Comparison of ENCODE assay signal across 34 cellular contexts in the genomic region with DNA sequence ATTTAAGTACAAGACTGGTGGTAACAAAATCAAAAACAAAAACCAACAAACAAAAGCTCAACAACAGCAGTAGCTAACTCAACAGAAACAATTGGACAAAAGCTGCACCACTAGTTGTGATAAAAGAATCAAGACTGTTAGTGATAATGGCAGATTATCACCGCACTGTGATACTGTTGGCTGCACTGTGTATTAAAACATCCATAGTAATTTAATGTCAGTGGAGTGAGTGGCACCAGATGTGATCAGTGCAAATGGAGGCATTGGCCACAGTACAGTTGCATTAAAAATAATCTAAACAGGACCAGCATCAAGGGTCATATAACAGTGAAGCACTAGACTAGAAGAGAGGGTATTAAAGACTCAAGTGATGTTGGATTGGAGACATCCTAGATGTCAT.
"Had no signal": no experiment of that assay in that cellular context is flagged by ENCODE, and none has a peak within 500 bp of the region (broad histone marks: within the 10 kb centered on the region; RNA-seq: fewer than 3 reads in every experiment).

No MANE protein-coding gene starts in this region.

- ATAC-seq: activated CD8-positive, alpha-beta memory T cell treated with anti-CD3 and anti-CD28 coated beads, Interleukin-2, amount 10 ng/mL, durations not matched to agents 7 days and 5 days; activated CD8-positive, alpha-beta T cell treated with anti-CD3 and anti-CD28 coated beads for 36 hours; activated naive CD8-positive, alpha-beta T cell treated with anti-CD3 and anti-CD28 coated beads, Interleukin-2, amount 50 U/mL, for 24 hours had no signal

- H3K27me3 ChIP-seq: ascending aorta, cardiac muscle cell had no signal

- H3K27ac Mint-ChIP-seq: activated B cell treated with CpG ODN at 0.5 μM for 24 hours; activated CD4-positive, alpha-beta memory T cell treated with anti-CD3 and anti-CD28 coated beads for 36 hours; activated CD4-positive, alpha-beta T cell treated with anti-CD3 and anti-CD28 coated beads, Interleukin-2, amount 10 ng/mL, durations not matched to agents 24 days and 14 days; activated CD8-positive, alpha-beta memory T cell treated with anti-CD3 and anti-CD28 coated beads, Interleukin-2, amount 10 ng/mL, durations not matched to agents 7 days and 5 days; activated CD8-positive, alpha-beta T cell treated with anti-CD3 and anti-CD28 coated beads for 36 hours; activated naive CD4-positive, alpha-beta T cell treated with anti-CD3 and anti-CD28 coated beads, Interleukin-2, amount 10 ng/mL, durations not matched to agents 7 days and 5 days; activated naive CD4-positive, alpha-beta T cell treated with anti-CD3 and anti-CD28 coated beads, Interleukin-2, amount 50 U/mL, for 24 hours; activated naive CD8-positive, alpha-beta T cell; activated naive CD8-positive, alpha-beta T cell treated with anti-CD3 and anti-CD28 coated beads, Interleukin-2, amount 10 ng/mL, durations not matched to agents 7 days and 5 days; activated naive CD8-positive, alpha-beta T cell treated with anti-CD3 and anti-CD28 coated beads, Interleukin-2, amount 50 U/mL, for 24 hours; activated T-cell treated with anti-CD3 and anti-CD28 coated beads, Interleukin-2, amount 50 U/mL, for 24 hours; activated T-helper 2 cell treated with anti-CD3 and anti-CD28 coated beads, Interferon-gamma antibody, Interleukin-2, Interleukin-4, amounts not matched to agents 10 μg/mL and 5 μg/mL and 100 μg/mL, durations not matched to agents 14 hours and 24 hours and 36 hours; brain; T-helper 1 cell treated with Interleukin-12 subunit alpha and Interleukin-12 subunit beta and Interleukin-4 antibody, amounts not matched to agents 30 μg/mL and 1 μg/mL, for 36 hours; T-helper 2 cell treated with Interferon-gamma antibody and Interleukin-4, amounts not matched to agents 5 μg/mL and 100 μg/mL, for 36 hours had no signal

- DNase-seq: activated B cell treated with CpG ODN at 0.5 μM for 24 hours; activated CD4-positive, alpha-beta memory T cell treated with anti-CD3 and anti-CD28 coated beads for 36 hours; activated CD4-positive, alpha-beta T cell treated with anti-CD3 and anti-CD28 coated beads for 4 hours; activated CD4-positive, alpha-beta T cell treated with anti-CD3 and anti-CD28 coated beads, Interleukin-2, amount 10 ng/mL, durations not matched to agents 24 days and 14 days; activated CD4-positive, alpha-beta T cell treated with anti-CD3 and anti-CD28 coated beads, Interleukin-2, amount 50 U/mL, for 1 hour; activated CD4-positive, alpha-beta T cell treated with anti-CD3 and anti-CD28 coated beads, Interleukin-2, amount 50 U/mL, for 4 hours; activated CD4-positive, CD25-positive, alpha-beta regulatory T cell treated with anti-CD3 and anti-CD28 coated beads, Interleukin-2, amount 50 U/mL, for 72 hours; activated CD8-positive, alpha-beta memory T cell treated with anti-CD3 and anti-CD28 coated beads for 24 hours; activated CD8-positive, alpha-beta memory T cell treated with anti-CD3 and anti-CD28 coated beads, Interleukin-2, amount 10 ng/mL, durations not matched to agents 7 days and 5 days; activated CD8-positive, alpha-beta memory T cell treated with anti-CD3 and anti-CD28 coated beads, Interleukin-2, amount 50 U/mL, for 48 hours; activated CD8-positive, alpha-beta T cell treated with anti-CD3 and anti-CD28 coated beads for 36 hours; activated effector memory CD4-positive, alpha-beta T cell treated with Interleukin-2 at 50 U/mL for 16 hours; activated gamma-delta T cell; activated naive CD4-positive, alpha-beta T cell treated with anti-CD3 and anti-CD28 coated beads, Interleukin-2, amount 10 ng/mL, durations not matched to agents 7 days and 5 days; activated naive CD4-positive, alpha-beta T cell treated with Interleukin-2 at 50 U/mL for 16 hours; activated naive CD8-positive, alpha-beta T cell treated with anti-CD3 and anti-CD28 coated beads, Interleukin-2, amount 10 ng/mL, durations not matched to agents 7 days and 5 days; activated naive CD8-positive, alpha-beta T cell treated with anti-CD3 and anti-CD28 coated beads, Interleukin-2, amount 50 U/mL, for 24 hours; activated T-cell treated with anti-CD3 and anti-CD28 coated beads, Interleukin-2, amount 50 U/mL, for 24 hours; activated T-cell treated with anti-CD3 and anti-CD28 coated beads, Interleukin-2, amount 50 U/mL, for 48 hours; amygdala; anterior cingulate cortex; central memory CD4-positive, alpha-beta T cell; T-helper 1 cell; T-helper 2 cell; T-helper 9 cell had no signal

- H3K9me3 Mint-ChIP-seq: activated CD4-positive, alpha-beta memory T cell treated with anti-CD3 and anti-CD28 coated beads for 36 hours; activated CD4-positive, alpha-beta T cell treated with anti-CD3 and anti-CD28 coated beads, Interleukin-2, amount 10 ng/mL, durations not matched to agents 24 days and 14 days; activated CD8-positive, alpha-beta T cell treated with anti-CD3 and anti-CD28 coated beads for 36 hours; activated naive CD4-positive, alpha-beta T cell treated with anti-CD3 and anti-CD28 coated beads, Interleukin-2, amount 10 ng/mL, durations not matched to agents 7 days and 5 days; activated naive CD4-positive, alpha-beta T cell treated with anti-CD3 and anti-CD28 coated beads, Interleukin-2, amount 50 U/mL, for 24 hours; activated naive CD8-positive, alpha-beta T cell treated with anti-CD3 and anti-CD28 coated beads, Interleukin-2, amount 10 ng/mL, durations not matched to agents 7 days and 5 days; activated naive CD8-positive, alpha-beta T cell treated with anti-CD3 and anti-CD28 coated beads, Interleukin-2, amount 50 U/mL, for 24 hours; activated T-cell treated with anti-CD3 and anti-CD28 coated beads, Interleukin-2, amount 50 U/mL, for 24 hours; activated T-helper 2 cell treated with anti-CD3 and anti-CD28 coated beads, Interferon-gamma antibody, Interleukin-2, Interleukin-4, amounts not matched to agents 10 μg/mL and 5 μg/mL and 100 μg/mL, durations not matched to agents 14 hours and 24 hours and 36 hours; T-helper 1 cell treated with Interleukin-12 subunit alpha and Interleukin-12 subunit beta and Interleukin-4 antibody, amounts not matched to agents 30 μg/mL and 1 μg/mL, for 36 hours; T-helper 2 cell treated with Interferon-gamma antibody and Interleukin-4, amounts not matched to agents 5 μg/mL and 100 μg/mL, for 36 hours had no signal

- H3K27me3 Mint-ChIP-seq: activated CD4-positive, alpha-beta memory T cell treated with anti-CD3 and anti-CD28 coated beads for 36 hours; activated CD4-positive, alpha-beta T cell treated with anti-CD3 and anti-CD28 coated beads, Interleukin-2, amount 10 ng/mL, durations not matched to agents 24 days and 14 days; activated CD8-positive, alpha-beta memory T cell treated with anti-CD3 and anti-CD28 coated beads, Interleukin-2, amount 10 ng/mL, durations not matched to agents 7 days and 5 days; activated CD8-positive, alpha-beta T cell treated with anti-CD3 and anti-CD28 coated beads for 36 hours; activated naive CD4-positive, alpha-beta T cell treated with anti-CD3 and anti-CD28 coated beads, Interleukin-2, amount 10 ng/mL, durations not matched to agents 7 days and 5 days; activated naive CD4-positive, alpha-beta T cell treated with anti-CD3 and anti-CD28 coated beads, Interleukin-2, amount 50 U/mL, for 24 hours; activated naive CD8-positive, alpha-beta T cell; activated naive CD8-positive, alpha-beta T cell treated with anti-CD3 and anti-CD28 coated beads, Interleukin-2, amount 10 ng/mL, durations not matched to agents 7 days and 5 days; activated naive CD8-positive, alpha-beta T cell treated with anti-CD3 and anti-CD28 coated beads, Interleukin-2, amount 50 U/mL, for 24 hours; activated T-cell treated with anti-CD3 and anti-CD28 coated beads, Interleukin-2, amount 50 U/mL, for 24 hours; brain had no signal

- H3K4me3 Mint-ChIP-seq: activated B cell treated with CpG ODN at 0.5 μM for 24 hours; activated CD4-positive, alpha-beta memory T cell treated with anti-CD3 and anti-CD28 coated beads for 36 hours; activated CD4-positive, alpha-beta T cell treated with anti-CD3 and anti-CD28 coated beads, Interleukin-2, amount 10 ng/mL, durations not matched to agents 24 days and 14 days; activated CD8-positive, alpha-beta memory T cell treated with anti-CD3 and anti-CD28 coated beads, Interleukin-2, amount 10 ng/mL, durations not matched to agents 7 days and 5 days; activated CD8-positive, alpha-beta T cell treated with anti-CD3 and anti-CD28 coated beads for 36 hours; activated naive CD4-positive, alpha-beta T cell treated with anti-CD3 and anti-CD28 coated beads, Interleukin-2, amount 10 ng/mL, durations not matched to agents 7 days and 5 days; activated naive CD4-positive, alpha-beta T cell treated with anti-CD3 and anti-CD28 coated beads, Interleukin-2, amount 50 U/mL, for 24 hours; activated naive CD8-positive, alpha-beta T cell; activated naive CD8-positive, alpha-beta T cell treated with anti-CD3 and anti-CD28 coated beads, Interleukin-2, amount 10 ng/mL, durations not matched to agents 7 days and 5 days; activated naive CD8-positive, alpha-beta T cell treated with anti-CD3 and anti-CD28 coated beads, Interleukin-2, amount 50 U/mL, for 24 hours; activated T-cell treated with anti-CD3 and anti-CD28 coated beads, Interleukin-2, amount 50 U/mL, for 24 hours; brain; T-helper 1 cell treated with Interleukin-12 subunit alpha and Interleukin-12 subunit beta and Interleukin-4 antibody, amounts not matched to agents 30 μg/mL and 1 μg/mL, for 36 hours; T-helper 2 cell treated with Interferon-gamma antibody and Interleukin-4, amounts not matched to agents 5 μg/mL and 100 μg/mL, for 36 hours had no signal

- H3K9me3 ChIP-seq: ascending aorta had no signal

- H3K4me1 ChIP-seq: ascending aorta had no signal

- H3K27ac ChIP-seq: ascending aorta, cardiac muscle cell, VCaP had no signal

- H3K4me3 ChIP-seq: ascending aorta, cardiac muscle cell had no signal

- H3K4me1 Mint-ChIP-seq: activated B cell treated with CpG ODN at 0.5 μM for 24 hours; activated CD4-positive, alpha-beta T cell treated with anti-CD3 and anti-CD28 coated beads, Interleukin-2, amount 10 ng/mL, durations not matched to agents 24 days and 14 days; activated CD8-positive, alpha-beta memory T cell treated with anti-CD3 and anti-CD28 coated beads, Interleukin-2, amount 10 ng/mL, durations not matched to agents 7 days and 5 days; activated naive CD4-positive, alpha-beta T cell treated with anti-CD3 and anti-CD28 coated beads, Interleukin-2, amount 10 ng/mL, durations not matched to agents 7 days and 5 days; activated naive CD4-positive, alpha-beta T cell treated with anti-CD3 and anti-CD28 coated beads, Interleukin-2, amount 50 U/mL, for 24 hours; activated naive CD8-positive, alpha-beta T cell treated with anti-CD3 and anti-CD28 coated beads, Interleukin-2, amount 10 ng/mL, durations not matched to agents 7 days and 5 days; activated naive CD8-positive, alpha-beta T cell treated with anti-CD3 and anti-CD28 coated beads, Interleukin-2, amount 50 U/mL, for 24 hours; brain had no signal

- H3K36me3 ChIP-seq: ascending aorta, cardiac muscle cell had no signal

- H3K36me3 Mint-ChIP-seq: activated CD4-positive, alpha-beta memory T cell treated with anti-CD3 and anti-CD28 coated beads for 36 hours; activated CD8-positive, alpha-beta memory T cell treated with anti-CD3 and anti-CD28 coated beads, Interleukin-2, amount 10 ng/mL, durations not matched to agents 7 days and 5 days; activated naive CD4-positive, alpha-beta T cell treated with anti-CD3 and anti-CD28 coated beads, Interleukin-2, amount 10 ng/mL, durations not matched to agents 7 days and 5 days; activated naive CD4-positive, alpha-beta T cell treated with anti-CD3 and anti-CD28 coated beads, Interleukin-2, amount 50 U/mL, for 24 hours; activated naive CD8-positive, alpha-beta T cell; brain had no signal
